In genomic region chr1:9717193-9718005, GRCh38 we compare ENCODE assay signal across 8 cellular contexts.
DNase-seq lines count a peak whose midpoint lies in the region; ATAC-seq and TF ChIP-seq lines count a peak whose summit lies in the region.

No MANE protein-coding gene starts in this region.

- ATAC-seq in activated CD8-positive, alpha-beta T cell treated with anti-CD3 and anti-CD28 coated beads for 36 hours, result peak; percentile 71
- ATAC-seq in GM19035 (IDR thresholded peaks at IDR 0.05; ENCODE audit: unreplicated experiment), result no peak

- DNase-seq in GM19240 (ENCODE audit: insufficient read length, low spot score), result peak; percentile 89
- DNase-seq in activated CD8-positive, alpha-beta T cell treated with anti-CD3 and anti-CD28 coated beads for 36 hours, result peak; percentile 98
- peak; percentile 64 to 80 for DNase-seq in erythroblast (lab: John Stamatoyannopoulos, UW)
- peak; percentile 53 for DNase-seq in pons (ENCODE audit: low spot score)
- no peak for DNase-seq in type B pancreatic cell (ENCODE audit: extremely low spot score, unreplicated experiment)
- DNase-seq in middle frontal gyrus (ENCODE audit: extremely low spot score, low spot score), result no peak

- peaks cover 16 to 20% (median 17%) of the 10 kb centered on the region in 3 donors for H3K4me1 Mint-ChIP-seq in IgD-negative memory B cell
- H3K4me1 Mint-ChIP-seq in activated CD8-positive, alpha-beta T cell treated with anti-CD3 and anti-CD28 coated beads for 36 hours (ENCODE audit: low read depth), result peaks cover 76% of the 10 kb centered on the region
- peaks cover 9% of the 10 kb centered on the region for H3K4me1 Mint-ChIP-seq in type B pancreatic cell (ENCODE audit: unreplicated experiment)

- H3K9me3 Mint-ChIP-seq in IgD-negative memory B cell, result no peaks in the 10 kb centered on the region
- H3K9me3 Mint-ChIP-seq in activated CD8-positive, alpha-beta T cell treated with anti-CD3 and anti-CD28 coated beads for 36 hours, result no peaks in the 10 kb centered on the region
- no peaks in the 10 kb centered on the region for H3K9me3 Mint-ChIP-seq in type B pancreatic cell

- H3K27me3 Mint-ChIP-seq in IgD-negative memory B cell, result peaks cover 1% of the 10 kb centered on the region
- no peaks in the 10 kb centered on the region for H3K27me3 Mint-ChIP-seq in activated CD8-positive, alpha-beta T cell treated with anti-CD3 and anti-CD28 coated beads for 36 hours
- H3K27me3 Mint-ChIP-seq in type B pancreatic cell, result no peaks in the 10 kb centered on the region

- H3K36me3 Mint-ChIP-seq in IgD-negative memory B cell, result peaks cover 9% of the 10 kb centered on the region
- H3K36me3 Mint-ChIP-seq in activated CD8-positive, alpha-beta T cell treated with anti-CD3 and anti-CD28 coated beads for 36 hours (ENCODE audit: low read depth), result peaks cover 80% of the 10 kb centered on the region
- no peaks in the 10 kb centered on the region for H3K36me3 Mint-ChIP-seq in type B pancreatic cell

- POLR2A ChIA-PET in activated CD8-positive, alpha-beta T cell treated with anti-CD3 and anti-CD28 coated beads for 36 hours (lab: Charles Lee), result interaction anchor here (0.6 to 11.0 kb wide), 14 partner anchors 10 to 129 kb away, joined by 3 to 142 read pairs (median 5); partner anchors contain the start of gene PIK3CD

- peak; percentile 70 for TF ChIP-seq POLR2A in erythroblast (IDR thresholded peaks at IDR 0.05; ENCODE audit: low read length)

- TF ChIP-seq CTCF in activated CD8-positive, alpha-beta T cell treated with anti-CD3 and anti-CD28 coated beads for 36 hours (IDR thresholded peaks at IDR 0.05), result no peak
- TF ChIP-seq CTCF in type B pancreatic cell (conservative IDR thresholded peaks at IDR 0.05), result no peak

- H3K27ac Mint-ChIP-seq in IgD-negative memory B cell (peak overlapping the region; percentile 89 to 98 (median 95)), type B pancreatic cell (peak overlapping the region; percentile 29)
- H3K27ac Mint-ChIP-seq in activated CD8-positive, alpha-beta T cell treated with anti-CD3 and anti-CD28 coated beads for 36 hours, result peak overlapping the region; percentile 97

- H3K4me3 Mint-ChIP-seq in IgD-negative memory B cell, result peak overlapping the region; percentile 80 to 82 (median 81)
- H3K4me3 Mint-ChIP-seq in activated CD8-positive, alpha-beta T cell treated with anti-CD3 and anti-CD28 coated beads for 36 hours, result peak overlapping the region; percentile 94
- H3K4me3 Mint-ChIP-seq in type B pancreatic cell, result peak overlapping the region; percentile 45

- intact Hi-C loops in activated CD8-positive, alpha-beta T cell treated with anti-CD3 and anti-CD28 coated beads for 36 hours (cut with micrococcal nuclease), result loop anchor here (5.0 kb wide), 2 partner anchors 60 to 90 kb away; no protein-coding TSS in a partner anchor

- CTCF ChIA-PET in activated CD8-positive, alpha-beta T cell treated with anti-CD3 and anti-CD28 coated beads for 36 hours (lab: Charles Lee), result interaction anchor here (0.7 to 4.4 kb wide), 5 partner anchors 10 to 89 kb away, joined by 3 to 66 read pairs (median 4); no protein-coding TSS in a partner anchor

Comparison
In these comparisons a context has a peak if more than half of its experiments do, and no peak if none do; other contexts are left out.
1. DNase-seq: peak in GM19240 (single experiment), activated CD8-positive, alpha-beta T cell treated with anti-CD3 and anti-CD28 coated beads for 36 hours (single experiment), erythroblast (2 of 2) and pons (single experiment); none in type B pancreatic cell (single experiment) and middle frontal gyrus (single experiment).
2. H3K27ac Mint-ChIP-seq: peak in every context shown above with its lines; median percentile 97 in activated CD8-positive, alpha-beta T cell treated with anti-CD3 and anti-CD28 coated beads for 36 hours; 95 in IgD-negative memory B cell; 29 in type B pancreatic cell.
3. Peak in every context shown above with its lines, with median percentiles within 50 percentile points of each other: H3K4me3 Mint-ChIP-seq.